ENCODE assay signal across 8 cellular contexts in the genomic region with DNA sequence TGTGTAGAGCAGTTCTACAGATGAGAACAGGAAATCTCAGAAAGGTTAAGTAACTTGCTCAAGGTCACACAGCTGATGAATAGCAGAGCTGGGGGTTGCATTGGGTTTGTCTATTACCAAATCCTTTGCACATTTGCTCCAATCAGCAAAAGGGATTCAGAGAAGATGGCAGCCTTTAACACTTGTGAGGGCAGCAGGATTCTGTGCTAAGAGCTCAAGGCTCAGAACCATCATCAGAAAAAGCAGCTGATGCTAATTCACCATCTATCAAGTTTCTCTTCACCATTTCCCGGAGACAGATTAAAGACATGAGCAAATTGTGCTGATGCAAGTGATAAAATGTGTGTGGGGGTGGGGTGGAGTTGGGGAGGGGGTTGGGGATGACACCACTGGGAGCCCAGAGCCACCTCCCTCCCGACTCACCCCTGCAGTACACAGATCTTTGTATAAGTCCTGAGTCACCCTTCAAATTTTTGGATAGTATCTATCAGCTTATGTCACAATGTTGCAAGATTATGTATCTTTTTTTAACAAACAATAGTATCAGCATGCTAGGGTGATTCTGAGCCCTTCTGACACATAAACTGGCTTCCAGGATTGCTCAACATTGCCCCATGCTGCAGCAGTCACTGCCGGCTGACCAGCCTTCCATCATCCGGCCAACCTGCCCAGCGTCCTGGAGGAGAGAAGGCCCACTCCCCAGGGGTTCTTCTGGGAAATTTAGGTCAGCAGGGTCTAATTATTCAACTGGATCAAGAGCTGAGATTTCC. TPM values are rescaled to one million over a fixed set of nuclear protein-coding genes. Genes with fewer than 3 reads are reported as not detected.
DNase-seq lines count a peak whose midpoint lies in the region; ATAC-seq and TF ChIP-seq lines count a peak whose summit lies in the region.

No MANE protein-coding gene starts in this region.

- POLR2A ChIA-PET in activated CD8-positive, alpha-beta T cell treated with anti-CD3 and anti-CD28 coated beads for 36 hours (lab: Charles Lee), result interaction anchor here (1.4 kb wide), 1 partner anchor 165 kb away, joined by 4 read pairs; no protein-coding TSS in a partner anchor
- POLR2A ChIA-PET in activated CD8-positive, alpha-beta T cell treated with anti-CD3 and anti-CD28 coated beads, Interleukin-2, amount 10 ng/mL, durations not matched to agents 7 days and 5 days (lab: Charles Lee), result no interaction called here
- POLR2A ChIA-PET in GM10248 (lab: Yijun Ruan, JAX), result no interaction called here

- H3K4me1 Mint-ChIP-seq in activated CD8-positive, alpha-beta T cell treated with anti-CD3 and anti-CD28 coated beads for 36 hours (ENCODE audit: low read depth), result peaks cover 13% of the 10 kb centered on the region
- H3K4me1 Mint-ChIP-seq in activated CD8-positive, alpha-beta T cell treated with anti-CD3 and anti-CD28 coated beads, Interleukin-2, amount 10 ng/mL, durations not matched to agents 7 days and 5 days (ENCODE audit: low read depth), result peaks cover 12% of the 10 kb centered on the region
- peaks cover 22% of the 10 kb centered on the region for H3K4me1 Mint-ChIP-seq in activated CD8-positive, alpha-beta memory T cell treated with anti-CD3 and anti-CD28 coated beads, Interleukin-2, amount 10 ng/mL, durations not matched to agents 7 days and 5 days

- no peak for TF ChIP-seq POLR2A in tibial nerve (IDR thresholded peaks at IDR 0.05)

- WGBS in tibial nerve, 2 donors, result 29 to 30% methylated on average over 5 of the region's 5 CpGs

- ATAC-seq in activated CD8-positive, alpha-beta T cell treated with anti-CD3 and anti-CD28 coated beads for 36 hours, result no peak
- ATAC-seq in activated CD8-positive, alpha-beta T cell treated with anti-CD3 and anti-CD28 coated beads, Interleukin-2, amount 10 ng/mL, durations not matched to agents 7 days and 5 days, result no peak
- ATAC-seq in activated CD8-positive, alpha-beta memory T cell treated with anti-CD3 and anti-CD28 coated beads, Interleukin-2, amount 10 ng/mL, durations not matched to agents 7 days and 5 days, result no peak

- peak; percentile 35 for DNase-seq in activated CD8-positive, alpha-beta T cell treated with anti-CD3 and anti-CD28 coated beads for 36 hours
- DNase-seq in activated CD8-positive, alpha-beta T cell treated with anti-CD3 and anti-CD28 coated beads, Interleukin-2, amount 10 ng/mL, durations not matched to agents 7 days and 5 days, result no peak
- peak in 1 of 2 donors; percentile 91 for DNase-seq in ascending aorta (ENCODE audit: low spot score in 2 of 2)
- peak; percentile 86 for DNase-seq in kidney tubule cell (ENCODE audit: low spot score)
- peak; percentile 56 to 81 for DNase-seq in tibial nerve (ENCODE audit: low spot score in 2 of 2)
- DNase-seq in NCI-H774 (lab: John Stamatoyannopoulos, UW), result no peak
- no peak for DNase-seq in activated CD8-positive, alpha-beta memory T cell treated with anti-CD3 and anti-CD28 coated beads, Interleukin-2, amount 10 ng/mL, durations not matched to agents 7 days and 5 days
- DNase-seq in GM10248 (ENCODE audit: extremely low spot score), result no peak

- CTCF ChIA-PET in activated CD8-positive, alpha-beta T cell treated with anti-CD3 and anti-CD28 coated beads for 36 hours (lab: Charles Lee), result interaction anchor here (0.6 to 5.9 kb wide), 37 partner anchors 10 to 354 kb away, joined by 3 to 129 read pairs (median 5); no protein-coding TSS in a partner anchor
- CTCF ChIA-PET in activated CD8-positive, alpha-beta T cell treated with anti-CD3 and anti-CD28 coated beads, Interleukin-2, amount 10 ng/mL, durations not matched to agents 7 days and 5 days (lab: Charles Lee), result interaction anchor here (1.0 to 4.2 kb wide), 20 partner anchors 8 to 284 kb away, joined by 3 to 89 read pairs (median 5); a partner anchor contains a TSS
- CTCF ChIA-PET in activated CD8-positive, alpha-beta memory T cell treated with anti-CD3 and anti-CD28 coated beads, Interleukin-2, amount 10 ng/mL, durations not matched to agents 7 days and 5 days (lab: Charles Lee), result interaction anchor here (0.6 to 4.3 kb wide), 35 partner anchors 8 to 337 kb away, joined by 3 to 87 read pairs (median 5); a partner anchor contains a TSS
- CTCF ChIA-PET in GM10248 (lab: Yijun Ruan, JAX), result interaction anchor here (0.7 to 6.2 kb wide), 30 partner anchors 8 to 285 kb away, joined by 3 to 84 read pairs (median 4); no protein-coding TSS in a partner anchor

- TF ChIP-seq EP300 in tibial nerve (IDR thresholded peaks at IDR 0.05), result peak; percentile 50 to 79

- H3K4me1 ChIP-seq in ascending aorta (peaks cover 5 to 13% of the 10 kb centered on the region in 2 donors), tibial nerve (peaks cover 0 to 42% (median 16%) of the 10 kb centered on the region in 4 donors)

- H3K27me3 Mint-ChIP-seq in activated CD8-positive, alpha-beta T cell treated with anti-CD3 and anti-CD28 coated beads for 36 hours, result peaks cover 2% of the 10 kb centered on the region
- peaks cover 7% of the 10 kb centered on the region for H3K27me3 Mint-ChIP-seq in activated CD8-positive, alpha-beta T cell treated with anti-CD3 and anti-CD28 coated beads, Interleukin-2, amount 10 ng/mL, durations not matched to agents 7 days and 5 days (ENCODE audit: low read depth)
- H3K27me3 Mint-ChIP-seq in activated CD8-positive, alpha-beta memory T cell treated with anti-CD3 and anti-CD28 coated beads, Interleukin-2, amount 10 ng/mL, durations not matched to agents 7 days and 5 days, result peaks cover 6% of the 10 kb centered on the region

- no peak for TF ChIP-seq CTCF in activated CD8-positive, alpha-beta T cell treated with anti-CD3 and anti-CD28 coated beads for 36 hours (IDR thresholded peaks at IDR 0.05)
- no peak for TF ChIP-seq CTCF in ascending aorta (IDR thresholded peaks at IDR 0.05)
- TF ChIP-seq CTCF in tibial nerve (IDR thresholded peaks at IDR 0.05), result no peak
- TF ChIP-seq CTCF in GM10248 (IDR thresholded peaks at IDR 0.05; ENCODE audit: control extremely low read depth, extremely low read depth, low read depth, missing control alignments), result no peak

- H3K27ac Mint-ChIP-seq in activated CD8-positive, alpha-beta T cell treated with anti-CD3 and anti-CD28 coated beads for 36 hours, result no peak overlapping the region
- H3K27ac Mint-ChIP-seq in activated CD8-positive, alpha-beta T cell treated with anti-CD3 and anti-CD28 coated beads, Interleukin-2, amount 10 ng/mL, durations not matched to agents 7 days and 5 days, result no peak overlapping the region
- no peak overlapping the region for H3K27ac Mint-ChIP-seq in activated CD8-positive, alpha-beta memory T cell treated with anti-CD3 and anti-CD28 coated beads, Interleukin-2, amount 10 ng/mL, durations not matched to agents 7 days and 5 days

- H3K36me3 ChIP-seq in ascending aorta, result no peaks in the 10 kb centered on the region
- no peaks in the 10 kb centered on the region for H3K36me3 ChIP-seq in tibial nerve

- H3K9me3 ChIP-seq in ascending aorta (peaks cover 5 to 17% of the 10 kb centered on the region in 2 donors), tibial nerve (peaks cover 0 to 43% (median 8%) of the 10 kb centered on the region in 4 donors)

- H3K27me3 ChIP-seq in ascending aorta (no peaks in the 10 kb centered on the region), tibial nerve (no peaks in the 10 kb centered on the region)

- peaks cover 2% of the 10 kb centered on the region for H3K36me3 Mint-ChIP-seq in activated CD8-positive, alpha-beta T cell treated with anti-CD3 and anti-CD28 coated beads for 36 hours (ENCODE audit: low read depth)
- peaks cover 10% of the 10 kb centered on the region for H3K36me3 Mint-ChIP-seq in activated CD8-positive, alpha-beta T cell treated with anti-CD3 and anti-CD28 coated beads, Interleukin-2, amount 10 ng/mL, durations not matched to agents 7 days and 5 days (ENCODE audit: low read depth)
- H3K36me3 Mint-ChIP-seq in activated CD8-positive, alpha-beta memory T cell treated with anti-CD3 and anti-CD28 coated beads, Interleukin-2, amount 10 ng/mL, durations not matched to agents 7 days and 5 days, result peaks cover 14% of the 10 kb centered on the region

- intact Hi-C loops in activated CD8-positive, alpha-beta T cell treated with anti-CD3 and anti-CD28 coated beads for 36 hours (cut with micrococcal nuclease), result loop anchor here (2.0 to 5.0 kb wide), 2 partner anchors 165 to 202 kb away; no protein-coding TSS in a partner anchor
- intact Hi-C loops in ascending aorta (cut with DNase I), result loop anchor here (1.0 to 5.0 kb wide), 6 partner anchors 23 to 201 kb away; no protein-coding TSS in a partner anchor

- H3K9me3 Mint-ChIP-seq in activated CD8-positive, alpha-beta T cell treated with anti-CD3 and anti-CD28 coated beads for 36 hours, result peaks cover 13% of the 10 kb centered on the region
- H3K9me3 Mint-ChIP-seq in activated CD8-positive, alpha-beta T cell treated with anti-CD3 and anti-CD28 coated beads, Interleukin-2, amount 10 ng/mL, durations not matched to agents 7 days and 5 days (ENCODE audit: insufficient read depth), result peaks cover 14% of the 10 kb centered on the region
- H3K9me3 Mint-ChIP-seq in activated CD8-positive, alpha-beta memory T cell treated with anti-CD3 and anti-CD28 coated beads, Interleukin-2, amount 10 ng/mL, durations not matched to agents 7 days and 5 days (ENCODE audit: low read depth), result peaks cover 13% of the 10 kb centered on the region

- H3K27ac ChIP-seq in ascending aorta, result peak overlapping the region; percentile 82 to 98
- peak overlapping the region in 3 of 4 donors; percentile 70 to 98 (median 85) for H3K27ac ChIP-seq in tibial nerve

- no peak overlapping the region for H3K4me3 ChIP-seq in ascending aorta
- no peak overlapping the region for H3K4me3 ChIP-seq in tibial nerve

- no peak overlapping the region for H3K4me3 Mint-ChIP-seq in activated CD8-positive, alpha-beta T cell treated with anti-CD3 and anti-CD28 coated beads for 36 hours
- no peak overlapping the region for H3K4me3 Mint-ChIP-seq in activated CD8-positive, alpha-beta T cell treated with anti-CD3 and anti-CD28 coated beads, Interleukin-2, amount 10 ng/mL, durations not matched to agents 7 days and 5 days
- no peak overlapping the region for H3K4me3 Mint-ChIP-seq in activated CD8-positive, alpha-beta memory T cell treated with anti-CD3 and anti-CD28 coated beads, Interleukin-2, amount 10 ng/mL, durations not matched to agents 7 days and 5 days

RNA-seq across cellular contexts. Expression of a gene that starts 2.8 kb away (rescaled TPM):
- total RNA-seq in activated CD8-positive, alpha-beta T cell treated with anti-CD3 and anti-CD28 coated beads for 36 hours, result 1 to 10 TPM; 1.1 to 1.5 TPM
- 1 to 10 TPM; 1.1 TPM for total RNA-seq in activated CD8-positive, alpha-beta T cell treated with anti-CD3 and anti-CD28 coated beads, Interleukin-2, amount 10 ng/mL, durations not matched to agents 7 days and 5 days
- total RNA-seq in ascending aorta (64.9 TPM), tibial nerve (10 to 100 TPM; 18.9 to 64.9 (median 41.8) TPM)
- total RNA-seq in activated CD8-positive, alpha-beta memory T cell treated with anti-CD3 and anti-CD28 coated beads, Interleukin-2, amount 10 ng/mL, durations not matched to agents 7 days and 5 days, result 1 to 10 TPM; 8.2 to 9.0 TPM

RNA-seq across cellular contexts. Expression of a gene that starts 55.3 kb away (rescaled TPM):
- 1 to 10 TPM; 7.5 to 7.8 TPM for total RNA-seq in activated CD8-positive, alpha-beta T cell treated with anti-CD3 and anti-CD28 coated beads for 36 hours
- total RNA-seq in activated CD8-positive, alpha-beta T cell treated with anti-CD3 and anti-CD28 coated beads, Interleukin-2, amount 10 ng/mL, durations not matched to agents 7 days and 5 days, result 10 to 100 TPM in 1 of 2 experiments, 1 to 10 TPM in 1; 9.7 to 10.2 TPM
- total RNA-seq in ascending aorta (56.8 TPM), tibial nerve (10 to 100 TPM; 53.1 to 88.6 (median 72.7) TPM)
- total RNA-seq in activated CD8-positive, alpha-beta memory T cell treated with anti-CD3 and anti-CD28 coated beads, Interleukin-2, amount 10 ng/mL, durations not matched to agents 7 days and 5 days, result 10 to 100 TPM; 13.2 to 13.5 TPM

Comparison
In these comparisons a context has a peak if more than half of its experiments do, and no peak if none do; other contexts are left out.
1. DNase-seq: peak in activated CD8-positive, alpha-beta T cell treated with anti-CD3 and anti-CD28 coated beads for 36 hours (single experiment), kidney tubule cell (single experiment) and tibial nerve (2 of 2); none in activated CD8-positive, alpha-beta T cell treated with anti-CD3 and anti-CD28 coated beads, Interleukin-2, amount 10 ng/mL, durations not matched to agents 7 days and 5 days (single experiment), NCI-H774 (single experiment), activated CD8-positive, alpha-beta memory T cell treated with anti-CD3 and anti-CD28 coated beads, Interleukin-2, amount 10 ng/mL, durations not matched to agents 7 days and 5 days (single experiment) and GM10248 (single experiment).